8 cellular contexts compared by ENCODE assay signal in genomic region chr14:49687942-49688700, GRCh38. TPM values are rescaled to one million over a fixed set of nuclear protein-coding genes. Genes with fewer than 3 reads are reported as not detected.
DNase-seq lines count a peak whose midpoint lies in the region; ATAC-seq and TF ChIP-seq lines count a peak whose summit lies in the region.

A gene with protein sequence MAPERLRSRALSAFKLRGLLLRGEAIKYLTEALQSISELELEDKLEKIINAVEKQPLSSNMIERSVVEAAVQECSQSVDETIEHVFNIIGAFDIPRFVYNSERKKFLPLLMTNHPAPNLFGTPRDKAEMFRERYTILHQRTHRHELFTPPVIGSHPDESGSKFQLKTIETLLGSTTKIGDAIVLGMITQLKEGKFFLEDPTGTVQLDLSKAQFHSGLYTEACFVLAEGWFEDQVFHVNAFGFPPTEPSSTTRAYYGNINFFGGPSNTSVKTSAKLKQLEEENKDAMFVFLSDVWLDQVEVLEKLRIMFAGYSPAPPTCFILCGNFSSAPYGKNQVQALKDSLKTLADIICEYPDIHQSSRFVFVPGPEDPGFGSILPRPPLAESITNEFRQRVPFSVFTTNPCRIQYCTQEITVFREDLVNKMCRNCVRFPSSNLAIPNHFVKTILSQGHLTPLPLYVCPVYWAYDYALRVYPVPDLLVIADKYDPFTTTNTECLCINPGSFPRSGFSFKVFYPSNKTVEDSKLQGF (minus strand): TSS chr14:49688214. CDS start chr14:49688203, 11 bp downstream.

- TF ChIP-seq CTCF in GM13977 (IDR thresholded peaks at IDR 0.05; ENCODE audit: extremely low read depth, insufficient read depth, missing control alignments) (peak; percentile 4), ascending aorta (IDR thresholded peaks at IDR 0.05) (no peak), vagina (IDR thresholded peaks at IDR 0.05) (no peak)

- peak within 1 kb of the TSS; percentile 32 for H3K9ac ChIP-seq in rectal smooth muscle tissue (ENCODE audit: low read length)

- in situ Hi-C loops in GM13977 (cut with MboI; ENCODE audit: low pct_unique_long_range_greater_than_20kb, low sequenced_read_pairs, unreplicated experiment): no loop called here

- intact Hi-C loops in T-helper 2 cell treated with Interferon-gamma antibody and Interleukin-4, amounts not matched to agents 100 ng/mL and 5 ng/mL, for 36 hours (cut with micrococcal nuclease): loop anchor here (1.0 to 2.0 kb wide), 3 partner anchors 68 to 101 kb away; partner anchors contain the start of genes MGAT2, RPL36AL and RPS29
- intact Hi-C loops in ascending aorta (cut with DNase I): no loop called here
- intact Hi-C loops in vagina (cut with DNase I): no loop called here

- H3K4me1 ChIP-seq in ascending aorta (peaks cover 0 to 11% of the 10 kb centered on the region in 2 donors), rectal smooth muscle tissue (ENCODE audit: control insufficient read depth, insufficient read depth, low read length) (peaks cover 2% of the 10 kb centered on the region), vagina (peaks cover 22% of the 10 kb centered on the region)

- H3K27me3 ChIP-seq in ascending aorta (no peaks in the 10 kb centered on the region), rectal smooth muscle tissue (ENCODE audit: control insufficient read depth, insufficient read depth, low read length) (no peaks in the 10 kb centered on the region), vagina (no peaks in the 10 kb centered on the region)

- ATAC-seq in HG02678 (IDR thresholded peaks at IDR 0.05; ENCODE audit: unreplicated experiment): peak; percentile 85

- H3K36me3 ChIP-seq in ascending aorta (no peaks in the 10 kb centered on the region), rectal smooth muscle tissue (ENCODE audit: control insufficient read depth, insufficient read depth, low read length) (no peaks in the 10 kb centered on the region), vagina (no peaks in the 10 kb centered on the region)

- H3K27ac ChIP-seq in ascending aorta (peak within 1 kb of the TSS; percentile 77 to 79), rectal smooth muscle tissue (ENCODE audit: low read depth, low read length) (peak within 1 kb of the TSS; percentile 85), vagina (peak within 1 kb of the TSS; percentile 76)

- H3K4me3 ChIP-seq in ascending aorta (peak within 1 kb of the TSS; percentile 78 to 84), rectal smooth muscle tissue (ENCODE audit: low read length) (peak within 1 kb of the TSS; percentile 76), vagina (peak within 1 kb of the TSS; percentile 79 to 93)

- no peaks in the 10 kb centered on the region for H3K9me3 ChIP-seq in ascending aorta
- H3K9me3 ChIP-seq in vagina: no peaks in the 10 kb centered on the region

- no peak for TF ChIP-seq POLR2A in vagina (IDR thresholded peaks at IDR 0.05)

- DNase-seq in GM13977 (ENCODE audit: low spot score): peak; percentile 88
- peak; percentile 53 for DNase-seq in NCI-H1417 treated with DMSO at 0.1 percent for 48 hours (lab: John Stamatoyannopoulos, UW)
- peak in 1 of 2 donors; percentile 83 for DNase-seq in ascending aorta (ENCODE audit: low spot score in 2 of 2)
- DNase-seq in hepatic stellate cell (ENCODE audit: low spot score): peak; percentile 61
- DNase-seq in vagina (ENCODE audit: extremely low spot score in 2 of 2): no peak

RNA-seq across cellular contexts. Expression of the gene that starts here (rescaled TPM):
- 32.7 and 33.9 TPM in 2 replicates for total RNA-seq in T-helper 2 cell treated with Interferon-gamma antibody and Interleukin-4, amounts not matched to agents 100 ng/mL and 5 ng/mL, for 36 hours
- total RNA-seq in ascending aorta (5.4 TPM), vagina (4.9 TPM)

Comparison
In these comparisons a context has a peak if more than half of its experiments do, and no peak if none do; other contexts are left out.
1. DNase-seq: peak in GM13977 (single experiment), NCI-H1417 treated with DMSO at 0.1 percent for 48 hours (single experiment) and hepatic stellate cell (single experiment); none in vagina (0 of 2).
2. Peak in every context shown above with its lines, with median percentiles within 50 percentile points of each other: H3K27ac ChIP-seq and H3K4me3 ChIP-seq.